In genomic region chr16:21186326-21186691, GRCh38 we compare ENCODE assay signal across 26 cellular contexts. TPM values are rescaled to one million over a fixed set of nuclear protein-coding genes. Genes with fewer than 3 reads are reported as not detected.
"Had no signal": no experiment of that assay in that cellular context is flagged by ENCODE, and none has a peak within 500 bp of the region (broad histone marks: within the 10 kb centered on the region; RNA-seq: fewer than 3 reads in every experiment).

No MANE protein-coding gene starts in this region.

- H3K27me3 ChIP-seq: breast epithelium, thyroid gland had no signal

- H3K4me1 Mint-ChIP-seq: mesothelial cell of epicardium had no signal

- H3K27ac Mint-ChIP-seq: activated CD4-positive, alpha-beta T cell treated with anti-CD3 and anti-CD28 coated beads, Interleukin-2, amount 10 ng/mL, durations not matched to agents 24 days and 14 days; activated CD8-positive, alpha-beta T cell treated with anti-CD3 and anti-CD28 coated beads, Interleukin-2, amount 10 ng/mL, durations not matched to agents 7 days and 5 days; activated naive CD4-positive, alpha-beta T cell treated with anti-CD3 and anti-CD28 coated beads for 36 hours; activated naive CD8-positive, alpha-beta T cell treated with anti-CD3 and anti-CD28 coated beads, Interleukin-2, amount 50 U/mL, for 24 hours; activated T-cell treated with anti-CD3 and anti-CD28 coated beads, Interleukin-2, amount 50 U/mL, for 24 hours; dendritic cell treated with granulocyte-macrophage colony-stimulating factor and Interleukin-4, amounts not matched to agents 40 ng/mL and 50 ng/mL, for 4 days; effector memory CD8-positive, alpha-beta T cell; mesothelial cell of epicardium; natural killer cell treated with Interleukin-12 subunit alpha and Interleukin-12 subunit beta and Interleukin-15 and Interleukin-18, amount 100 ng/mL, for 72 hours; T-helper 2 cell treated with Interferon-gamma antibody and Interleukin-4, amounts not matched to agents 5 μg/mL and 100 μg/mL, for 36 hours had no signal

- H3K4me3 ChIP-seq: breast epithelium, lung, thyroid gland had no signal

- H3K4me1 ChIP-seq: breast epithelium, thyroid gland had no signal

- H3K9me3 Mint-ChIP-seq: natural killer cell treated with Interleukin-12 subunit alpha and Interleukin-12 subunit beta and Interleukin-15 and Interleukin-18, amount 100 ng/mL, for 72 hours had no signal

- H3K27ac ChIP-seq: breast epithelium, thyroid gland had no signal

- H3K9me3 ChIP-seq: breast epithelium, thyroid gland had no signal

- DNase-seq: activated CD4-positive, alpha-beta T cell treated with anti-CD3 and anti-CD28 coated beads, Interleukin-2, amount 10 ng/mL, durations not matched to agents 24 days and 14 days; activated CD4-positive, CD25-positive, alpha-beta regulatory T cell; activated CD8-positive, alpha-beta T cell treated with anti-CD3 and anti-CD28 coated beads, Interleukin-2, amount 10 ng/mL, durations not matched to agents 7 days and 5 days; activated naive CD4-positive, alpha-beta T cell treated with anti-CD3 and anti-CD28 coated beads for 36 hours; activated naive CD8-positive, alpha-beta T cell treated with anti-CD3 and anti-CD28 coated beads, Interleukin-2, amount 50 U/mL, for 24 hours; activated T-cell treated with anti-CD3 and anti-CD28 coated beads, Interleukin-2, amount 50 U/mL, for 24 hours; anterior cingulate cortex; effector memory CD8-positive, alpha-beta T cell; hypothalamus; islet precursor cell; stimulated activated CD4-positive, alpha-beta T cell treated with anti-CD3 and anti-CD28 coated beads, Interleukin-12 subunit alpha, Interleukin-12 subunit beta, amount 100 ng/mL, for 4 hours; stimulated activated CD4-positive, alpha-beta T cell treated with anti-CD3 and anti-CD28 coated beads, Interleukin-1b, Interleukin-23, amount 100 ng/mL, for 48 hours; stimulated activated naive CD4-positive, alpha-beta T cell treated with Interleukin-2 at 50 U/mL for 16 hours; thyroid gland had no signal

- ATAC-seq: activated CD8-positive, alpha-beta T cell treated with anti-CD3 and anti-CD28 coated beads, Interleukin-2, amount 10 ng/mL, durations not matched to agents 7 days and 5 days; activated naive CD8-positive, alpha-beta T cell treated with anti-CD3 and anti-CD28 coated beads, Interleukin-2, amount 50 U/mL, for 24 hours; effector memory CD8-positive, alpha-beta T cell; natural killer cell treated with Interleukin-12 subunit alpha and Interleukin-12 subunit beta and Interleukin-15 and Interleukin-18, amount 100 ng/mL, for 72 hours had no signal

- H3K4me3 Mint-ChIP-seq: activated CD4-positive, alpha-beta T cell treated with anti-CD3 and anti-CD28 coated beads, Interleukin-2, amount 10 ng/mL, durations not matched to agents 24 days and 14 days; activated CD8-positive, alpha-beta T cell treated with anti-CD3 and anti-CD28 coated beads, Interleukin-2, amount 10 ng/mL, durations not matched to agents 7 days and 5 days; activated naive CD4-positive, alpha-beta T cell treated with anti-CD3 and anti-CD28 coated beads for 36 hours; activated naive CD8-positive, alpha-beta T cell treated with anti-CD3 and anti-CD28 coated beads, Interleukin-2, amount 50 U/mL, for 24 hours; activated T-cell treated with anti-CD3 and anti-CD28 coated beads, Interleukin-2, amount 50 U/mL, for 24 hours; dendritic cell treated with granulocyte-macrophage colony-stimulating factor and Interleukin-4, amounts not matched to agents 40 ng/mL and 50 ng/mL, for 4 days; effector memory CD8-positive, alpha-beta T cell; mesothelial cell of epicardium; natural killer cell treated with Interleukin-12 subunit alpha and Interleukin-12 subunit beta and Interleukin-15 and Interleukin-18, amount 100 ng/mL, for 72 hours; T-helper 2 cell treated with Interferon-gamma antibody and Interleukin-4, amounts not matched to agents 5 μg/mL and 100 μg/mL, for 36 hours had no signal

RNA-seq across cellular contexts. Expression of gene ZP2, which starts 25.1 kb away (rescaled TPM):
- total RNA-seq: activated CD4-positive, alpha-beta T cell treated with anti-CD3 and anti-CD28 coated beads, Interleukin-2, amount 10 ng/mL, durations not matched to agents 24 days and 14 days; activated CD8-positive, alpha-beta T cell treated with anti-CD3 and anti-CD28 coated beads, Interleukin-2, amount 10 ng/mL, durations not matched to agents 7 days and 5 days; activated naive CD4-positive, alpha-beta T cell treated with anti-CD3 and anti-CD28 coated beads for 36 hours; breast epithelium; epithelial cell of proximal tubule; fibroblast of lung; frontal cortex; mesothelial cell of epicardium; natural killer cell treated with Interleukin-12 subunit alpha and Interleukin-12 subunit beta and Interleukin-15 and Interleukin-18, amount 100 ng/mL, for 72 hours; posterior vena cava; subcutaneous adipose tissue; ureter had no signal
- polyA plus RNA-seq: fibroblast of lung, lung had no signal

RNA-seq across cellular contexts. Expression of gene DNAH3, which starts 35.7 kb away (rescaled TPM):
- total RNA-seq: activated CD4-positive, alpha-beta T cell treated with anti-CD3 and anti-CD28 coated beads, Interleukin-2, amount 10 ng/mL, durations not matched to agents 24 days and 14 days; activated CD8-positive, alpha-beta T cell treated with anti-CD3 and anti-CD28 coated beads, Interleukin-2, amount 10 ng/mL, durations not matched to agents 7 days and 5 days; activated naive CD4-positive, alpha-beta T cell treated with anti-CD3 and anti-CD28 coated beads for 36 hours; epithelial cell of proximal tubule; fibroblast of lung; mesothelial cell of epicardium; posterior vena cava had no signal
- polyA plus RNA-seq: fibroblast of lung had no signal

RNA-seq across cellular contexts. Expression of gene ANKS4B, which starts 47.2 kb away (rescaled TPM):
- total RNA-seq: activated CD4-positive, alpha-beta T cell treated with anti-CD3 and anti-CD28 coated beads, Interleukin-2, amount 10 ng/mL, durations not matched to agents 24 days and 14 days; activated CD8-positive, alpha-beta T cell treated with anti-CD3 and anti-CD28 coated beads, Interleukin-2, amount 10 ng/mL, durations not matched to agents 7 days and 5 days; epithelial cell of proximal tubule; fibroblast of lung; mesothelial cell of epicardium; natural killer cell treated with Interleukin-12 subunit alpha and Interleukin-12 subunit beta and Interleukin-15 and Interleukin-18, amount 100 ng/mL, for 72 hours; posterior vena cava; subcutaneous adipose tissue; thyroid gland; ureter had no signal
- polyA plus RNA-seq: fibroblast of lung, lung had no signal
